Comparison of ENCODE assay signal across 1 cellular context in the genomic region with DNA sequence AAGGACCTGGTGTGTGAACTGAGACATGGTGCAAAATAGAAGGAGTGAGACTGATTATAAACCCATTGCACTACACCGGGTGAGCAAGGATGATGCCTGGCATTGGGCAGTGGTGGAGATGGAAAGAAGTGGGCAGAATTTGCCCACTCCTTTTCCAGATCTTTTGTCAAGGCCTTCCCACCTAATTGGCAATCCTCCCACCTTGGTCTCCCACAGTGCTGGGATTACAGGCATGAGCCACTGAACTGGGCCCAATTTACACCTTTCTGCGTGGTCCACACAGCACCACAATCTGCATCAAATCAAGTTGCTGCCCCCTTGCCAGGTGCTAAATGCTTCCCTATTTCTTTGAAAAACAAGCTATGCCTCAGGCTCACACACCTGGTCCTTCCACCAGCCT.
TF ChIP-seq lines count a peak whose summit lies in the region.

No MANE protein-coding gene starts in this region.

TF ChIP-seq in IMR-90, 13 proteins besides CTCF, POLR2A, EP300 and RAD21:
- TF ChIP-seq, protein P1, sequence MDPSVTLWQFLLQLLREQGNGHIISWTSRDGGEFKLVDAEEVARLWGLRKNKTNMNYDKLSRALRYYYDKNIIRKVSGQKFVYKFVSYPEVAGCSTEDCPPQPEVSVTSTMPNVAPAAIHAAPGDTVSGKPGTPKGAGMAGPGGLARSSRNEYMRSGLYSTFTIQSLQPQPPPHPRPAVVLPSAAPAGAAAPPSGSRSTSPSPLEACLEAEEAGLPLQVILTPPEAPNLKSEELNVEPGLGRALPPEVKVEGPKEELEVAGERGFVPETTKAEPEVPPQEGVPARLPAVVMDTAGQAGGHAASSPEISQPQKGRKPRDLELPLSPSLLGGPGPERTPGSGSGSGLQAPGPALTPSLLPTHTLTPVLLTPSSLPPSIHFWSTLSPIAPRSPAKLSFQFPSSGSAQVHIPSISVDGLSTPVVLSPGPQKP (IDR thresholded peaks at IDR 0.05; ENCODE audit: borderline replicate concordance, low read depth, low read length): no peak
- TF ChIP-seq, protein P2, sequence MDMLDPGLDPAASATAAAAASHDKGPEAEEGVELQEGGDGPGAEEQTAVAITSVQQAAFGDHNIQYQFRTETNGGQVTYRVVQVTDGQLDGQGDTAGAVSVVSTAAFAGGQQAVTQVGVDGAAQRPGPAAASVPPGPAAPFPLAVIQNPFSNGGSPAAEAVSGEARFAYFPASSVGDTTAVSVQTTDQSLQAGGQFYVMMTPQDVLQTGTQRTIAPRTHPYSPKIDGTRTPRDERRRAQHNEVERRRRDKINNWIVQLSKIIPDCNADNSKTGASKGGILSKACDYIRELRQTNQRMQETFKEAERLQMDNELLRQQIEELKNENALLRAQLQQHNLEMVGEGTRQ (IDR thresholded peaks at IDR 0.05; ENCODE audit: low read depth, low read length): no peak
- no peak for TF ChIP-seq NFE2L2 (IDR thresholded peaks at IDR 0.05; ENCODE audit: low read depth, low read length)
- no peak for TF ChIP-seq RCOR1 (IDR thresholded peaks at IDR 0.05; ENCODE audit: insufficient replicate concordance, low read length)
- TF ChIP-seq MAFK (IDR thresholded peaks at IDR 0.05; ENCODE audit: low read depth, low read length): no peak
- TF ChIP-seq SMC3 (IDR thresholded peaks at IDR 0.05; ENCODE audit: low read depth, low read length): no peak
- TF ChIP-seq MXI1 (IDR thresholded peaks at IDR 0.05; ENCODE audit: borderline replicate concordance, low read depth, low read length): no peak
- TF ChIP-seq CEBPB (IDR thresholded peaks at IDR 0.05; ENCODE audit: low read depth, low read length): no peak
- TF ChIP-seq RFX5 (IDR thresholded peaks at IDR 0.05; ENCODE audit: low read depth, low read length): no peak
- TF ChIP-seq MAZ (IDR thresholded peaks at IDR 0.05; ENCODE audit: borderline replicate concordance, low read depth, low read length): no peak
- no peak for TF ChIP-seq BHLHE40 (IDR thresholded peaks at IDR 0.05; ENCODE audit: low read depth, low read length)
- TF ChIP-seq FOS (IDR thresholded peaks at IDR 0.05; ENCODE audit: low read depth, low read length): no peak
- TF ChIP-seq CHD1 (IDR thresholded peaks at IDR 0.05; ENCODE audit: low read depth, low read length): no peak
